Comparison of ENCODE assay signal across 8 cellular contexts in the genomic region with DNA sequence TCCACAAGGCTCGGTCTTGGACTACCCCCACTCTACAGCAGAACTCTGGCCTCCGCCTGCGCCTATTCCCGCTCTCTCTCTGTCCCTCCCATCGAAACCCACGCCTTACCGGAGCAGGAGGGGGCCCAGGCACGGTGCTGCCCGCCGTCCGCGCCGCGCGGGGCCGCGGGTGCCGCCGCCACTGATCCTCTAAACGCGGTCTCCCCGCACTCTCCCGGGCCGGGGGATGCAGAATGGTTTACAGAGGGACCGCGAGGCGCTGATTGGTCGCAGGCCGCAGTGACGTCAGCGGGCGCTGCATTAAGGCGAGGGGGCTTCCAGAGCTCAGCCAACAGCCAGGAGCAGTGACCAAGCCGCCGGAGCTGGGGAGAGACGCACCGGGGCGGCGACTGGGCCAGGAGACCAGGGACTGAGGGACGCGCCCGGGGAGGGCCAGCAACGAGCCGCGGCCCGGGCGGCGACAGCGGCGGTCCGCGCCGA. TPM values are rescaled to one million over a fixed set of nuclear protein-coding genes. Genes with fewer than 3 reads are reported as not detected.
DNase-seq lines count a peak whose midpoint lies in the region; ATAC-seq and TF ChIP-seq lines count a peak whose summit lies in the region.

No MANE protein-coding gene starts in this region.

- H3K36me3 ChIP-seq in GM23338 (ENCODE audit: insufficient read depth): no peaks in the 10 kb centered on the region

- ATAC-seq in GM23338: peak; percentile 18
- ATAC-seq in WTC11: peak; percentile 37
- no peak for ATAC-seq in HG02678 (IDR thresholded peaks at IDR 0.05; ENCODE audit: unreplicated experiment)
- ATAC-seq in GM19351 (IDR thresholded peaks at IDR 0.05; ENCODE audit: unreplicated experiment): no peak

- DNase-seq in ACHN (peak; percentile 64), GM23338 (ENCODE audit: low spot score) (peak; percentile 90), WTC11 (ENCODE audit: low spot score) (peak; percentile 84), immature natural killer cell (no peak), dermis blood vessel endothelial cell (no peak), SKM-1 (lab: John Stamatoyannopoulos, UW; ENCODE audit: unreplicated experiment) (no peak)

- H3K4me1 Mint-ChIP-seq in GM23338 (peaks cover 73% of the 10 kb centered on the region), WTC11 (peaks cover 79% of the 10 kb centered on the region), immature natural killer cell (peaks cover 62 to 68% of the 10 kb centered on the region in 2 donors)

- peaks cover 100% of the 10 kb centered on the region for H3K27me3 ChIP-seq in GM23338 (ENCODE audit: insufficient read depth)

- H2AFZ ChIP-seq in GM23338: peak overlapping the region; percentile 97

- H3K36me3 Mint-ChIP-seq in GM23338 (ENCODE audit: low read depth) (peaks cover 2% of the 10 kb centered on the region; the same call in 1 of the 3 replicates), WTC11 (no peaks in the 10 kb centered on the region), immature natural killer cell (peaks cover 0 to 3% (median 0%) of the 10 kb centered on the region in 3 donors)

- TF ChIP-seq CTCF in GM23338 (conservative IDR thresholded peaks at IDR 0.05; ENCODE audit: low read depth in 2 of 2): no peak
- TF ChIP-seq CTCF in WTC11 (IDR thresholded peaks at IDR 0.05): no peak

- in situ Hi-C loops in ACHN (cut with HindIII; ENCODE audit: low pct_ligation_motif_present, low pct_unique_long_range_greater_than_20kb, low sequenced_read_pairs): no loop called here

- H3K4me1 ChIP-seq in GM23338 (ENCODE audit: insufficient read depth): peaks cover 72% of the 10 kb centered on the region

- POLR2A ChIA-PET in WTC11 (lab: Charles Lee): no interaction called here

- peaks cover 9% of the 10 kb centered on the region for H3K9me3 Mint-ChIP-seq in GM23338
- no peaks in the 10 kb centered on the region for H3K9me3 Mint-ChIP-seq in WTC11
- H3K9me3 Mint-ChIP-seq in immature natural killer cell: peaks cover 0 to 4% (median 0%) of the 10 kb centered on the region in 6 donors

- H3K4me3 Mint-ChIP-seq in GM23338 (peak overlapping the region; percentile 80), WTC11 (peak overlapping the region; percentile 78), immature natural killer cell (peak overlapping the region; percentile 45 to 81 (median 77))

- CTCF ChIA-PET in WTC11 (lab: Charles Lee): interaction anchor here (1.1 to 2.4 kb wide), 5 partner anchors 8 to 437 kb away, joined by 3 to 12 read pairs (median 3); no protein-coding TSS in a partner anchor

- peaks cover 47% of the 10 kb centered on the region for H3F3A ChIP-seq in GM23338 (replicated peaks; ENCODE audit: low read depth)

- no peak overlapping the region for H3K27ac Mint-ChIP-seq in GM23338
- no peak overlapping the region for H3K27ac Mint-ChIP-seq in WTC11
- H3K27ac Mint-ChIP-seq in immature natural killer cell: no peak overlapping the region

- no peaks in the 10 kb centered on the region for H3K79me2 ChIP-seq in GM23338 (replicated peaks; ENCODE audit: insufficient read depth)

- H3K4me3 ChIP-seq in GM23338: peak overlapping the region; percentile 84

- H3K27me3 Mint-ChIP-seq in GM23338 (ENCODE audit: insufficient read depth, low read depth, poor library complexity) (peaks cover 99% of the 10 kb centered on the region), WTC11 (ENCODE audit: low read depth) (peaks cover 99% of the 10 kb centered on the region), immature natural killer cell (ENCODE audit: low read depth in 3 of 3) (peaks cover 59 to 88% (median 67%) of the 10 kb centered on the region in 3 donors)

- peaks cover 8% of the 10 kb centered on the region for H4K20me1 ChIP-seq in GM23338 (replicated peaks; ENCODE audit: insufficient read depth)

- H3K9me2 ChIP-seq in GM23338 (ENCODE audit: insufficient read depth): no peaks in the 10 kb centered on the region

- peak overlapping the region; percentile 95 for H3K4me2 ChIP-seq in GM23338

- H3K27ac ChIP-seq in GM23338 (ENCODE audit: low read depth): no peak overlapping the region

TF ChIP-seq in GM23338, 12 proteins besides CTCF, POLR2A, EP300 and RAD21:
- no peak for TF ChIP-seq NANOG (IDR thresholded peaks at IDR 0.05; ENCODE audit: borderline replicate concordance)
- no peak for TF ChIP-seq JUNB (IDR thresholded peaks at IDR 0.05; ENCODE audit: unreplicated experiment)
- TF ChIP-seq POLR2AphosphoS5 (IDR thresholded peaks at IDR 0.05; ENCODE audit: low read depth): no peak
- TF ChIP-seq CREB1 (CRISPR knock-in tag; IDR thresholded peaks at IDR 0.05; ENCODE audit: low read depth): peak; percentile 87

TF ChIP-seq in WTC11, 78 proteins besides CTCF, POLR2A, EP300 and RAD21:
- TF ChIP-seq NFYB (CRISPR knock-in tag; conservative IDR thresholded peaks at IDR 0.05; ENCODE audit: low read depth) (peak; percentile 89), ATF1 (CRISPR knock-in tag; IDR thresholded peaks at IDR 0.05) (no peak), FOXP1 (CRISPR knock-in tag; IDR thresholded peaks at IDR 0.05; ENCODE audit: borderline replicate concordance) (0 out of 2 replicates have a peak, but pooled peaks have one; percentile 42), SMAD4 (CRISPR knock-in tag; IDR thresholded peaks at IDR 0.05) (no peak)

RNA-seq across cellular contexts. Expression of a gene that starts 0.8 kb away (rescaled TPM):
- 0.52 and 0.58 TPM in 2 replicates for total RNA-seq in GM23338 (2014; rRNA removed; shearing (Covaris generic))
- polyA plus RNA-seq in GM23338 (2016; fragmentation: Nextera tagmentation; extraction: Ambion mirVana) (0.74 and 1.1 TPM in 2 replicates), immature natural killer cell (not detected)
- total RNA-seq in WTC11 (2021) (0.61 to 1.3 TPM (median 1.2 TPM) in 3 replicates), dermis blood vessel endothelial cell (0.17 TPM in 1 of 2 replicates, not detected in the other)

RNA-seq across cellular contexts. Expression of a gene that starts 12.3 kb away (rescaled TPM):
- total RNA-seq in GM23338 (2014; rRNA removed; shearing (Covaris generic)): 40.2 and 53.7 TPM in 2 replicates
- polyA plus RNA-seq in GM23338 (2016; fragmentation: Nextera tagmentation; extraction: Ambion mirVana): 64.1 and 71.2 TPM in 2 replicates
- 48.9 to 61.0 TPM (median 49.8 TPM) in 3 replicates for total RNA-seq in WTC11 (2021)
- polyA plus RNA-seq in immature natural killer cell: 100 to 1,000 TPM in 1 of 3 donors, 10 to 100 TPM in 2; 54.2 to 109 (median 61.0) TPM
- total RNA-seq in dermis blood vessel endothelial cell: 23.5 and 26.7 TPM in 2 replicates

Comparison
In these comparisons a context has a peak if more than half of its experiments do, and no peak if none do; other contexts are left out.
1. DNase-seq: peak in ACHN (single experiment), GM23338 (single experiment) and WTC11 (single experiment); none in immature natural killer cell (0 of 3), dermis blood vessel endothelial cell (single experiment) and SKM-1 (single experiment).
2. ATAC-seq: peak in GM23338 (single experiment) and WTC11 (single experiment); none in HG02678 (single experiment) and GM19351 (single experiment).
3. Peak in every context shown above with its lines, with median percentiles within 50 percentile points of each other: H3K4me3 Mint-ChIP-seq.